Comparison of ENCODE assay signal across 15 cellular contexts in the genomic region with DNA sequence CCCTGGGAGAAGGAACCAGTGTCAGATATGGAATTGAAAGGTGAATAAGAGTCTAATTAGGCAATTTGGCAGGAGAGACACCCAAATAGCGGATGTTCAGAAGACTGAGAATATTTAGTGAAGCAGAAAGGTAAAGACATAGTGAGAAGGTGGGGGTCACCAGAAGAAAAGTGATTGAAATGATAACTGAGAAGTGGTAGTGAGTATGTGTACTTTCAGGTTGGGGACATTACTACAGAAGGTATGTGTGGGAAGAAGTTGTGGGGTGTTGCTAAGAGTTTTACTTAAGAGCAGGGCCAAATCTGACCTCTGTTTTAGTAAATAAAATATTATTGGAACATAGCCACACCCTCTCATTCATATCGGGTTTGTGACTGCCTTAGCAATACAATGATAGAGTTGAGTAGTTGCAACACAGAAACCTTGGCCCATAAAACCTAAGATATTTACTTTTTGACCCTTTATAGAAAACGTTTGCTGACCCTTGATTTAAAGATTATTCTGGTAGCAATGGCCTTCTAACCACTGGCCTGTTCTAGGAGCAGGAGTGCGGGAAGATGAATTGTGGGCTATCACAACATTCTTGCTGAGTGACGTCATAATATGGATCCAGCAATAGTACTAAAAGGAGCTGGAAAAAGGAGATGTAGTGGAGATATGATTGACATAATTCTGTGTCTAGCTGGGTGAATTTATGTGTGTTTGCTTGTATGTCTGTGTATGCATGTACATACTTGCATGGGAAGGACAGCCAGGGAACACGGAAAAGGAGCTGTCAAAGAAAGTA.
"Had no signal": no experiment of that assay in that cellular context is flagged by ENCODE, and none has a peak within 500 bp of the region (broad histone marks: within the 10 kb centered on the region; RNA-seq: fewer than 3 reads in every experiment).

No MANE protein-coding gene starts in this region.

- ATAC-seq: activated CD8-positive, alpha-beta memory T cell treated with anti-CD3 and anti-CD28 coated beads, Interleukin-2, amount 10 ng/mL, durations not matched to agents 7 days and 5 days; body of pancreas; left lobe of liver; upper lobe of right lung had no signal

- H3K27me3 ChIP-seq: body of pancreas, gastroesophageal sphincter, pancreas, sigmoid colon, spleen, upper lobe of right lung had no signal

- H3K36me3 ChIP-seq: gastroesophageal sphincter, pancreas, sigmoid colon, spleen, upper lobe of right lung, WERI-Rb-1 had no signal

- DNase-seq: activated CD4-positive, alpha-beta T cell treated with anti-CD3 and anti-CD28 coated beads, Interleukin-2, amount 50 U/mL, for 48 hours; activated CD8-positive, alpha-beta memory T cell treated with anti-CD3 and anti-CD28 coated beads, Interleukin-2, amount 10 ng/mL, durations not matched to agents 7 days and 5 days; activated naive CD4-positive, alpha-beta T cell treated with anti-CD3 and anti-CD28 coated beads, Interleukin-2, amount 10 ng/mL, durations not matched to agents 7 days and 5 days; activated T-cell treated with anti-CD3 and anti-CD28 coated beads, Interleukin-2, amount 50 U/mL, for 24 hours; body of pancreas; effector CD4-positive, alpha-beta T cell; naive B cell; pancreas; sigmoid colon; spleen; upper lobe of right lung; WERI-Rb-1 had no signal

- H3K27ac ChIP-seq: body of pancreas, coronary artery, gastroesophageal sphincter, pancreas, sigmoid colon, spleen, upper lobe of right lung, WERI-Rb-1 had no signal

- H3K9me3 ChIP-seq: body of pancreas, gastroesophageal sphincter, pancreas, upper lobe of right lung had no signal

- H3K4me1 ChIP-seq: body of pancreas, gastroesophageal sphincter, pancreas, sigmoid colon, spleen, upper lobe of right lung had no signal

- H3K4me3 ChIP-seq: body of pancreas, coronary artery, gastroesophageal sphincter, pancreas, sigmoid colon, spleen, upper lobe of right lung had no signal
